In genomic region chr4:53193111-53193510, GRCh38 we compare ENCODE assay signal across 26 cellular contexts.
DNase-seq lines count a peak whose midpoint lies in the region; FAIRE-seq and TF ChIP-seq lines count a peak whose summit lies in the region.
"Had no signal": no experiment of that assay in that cellular context is flagged by ENCODE, and none has a peak within 500 bp of the region (broad histone marks: within the 10 kb centered on the region; RNA-seq: fewer than 3 reads in every experiment).

No MANE protein-coding gene starts in this region.

- H2AFZ ChIP-seq in osteoblast (ENCODE audit: low read length), result no peak overlapping the region

- H3K27ac ChIP-seq in osteoblast (ENCODE audit: low read depth, low read length), result peak overlapping the region; percentile 61
- H3K27ac ChIP-seq: SK-N-MC had no signal

- H4K20me1 ChIP-seq in osteoblast (ENCODE audit: insufficient read depth, low read length), result no peaks in the 10 kb centered on the region

- peaks cover 63% of the 10 kb centered on the region for H3K4me1 ChIP-seq in osteoblast (ENCODE audit: insufficient read depth, low read length)

- H3K9me3 ChIP-seq in osteoblast (ENCODE audit: low read depth, low read length), result no peaks in the 10 kb centered on the region
- H3K9me3 ChIP-seq: MG63 had no signal

- no peaks in the 10 kb centered on the region for H3K27me3 ChIP-seq in osteoblast (ENCODE audit: insufficient read depth, low read length)
- H3K27me3 ChIP-seq: MG63 had no signal

- H3K4me3 ChIP-seq in choroid plexus epithelial cell (ENCODE audit: low read depth, low read length) (no peak overlapping the region), osteoblast (ENCODE audit: insufficient read depth, low read length) (no peak overlapping the region)
- H3K4me3 ChIP-seq: MG63, SK-N-MC had no signal

- DNase-seq in D721Med (ENCODE audit: insufficient read length, low spot score) (no peak), NCI-H226 (peak; percentile 11), choroid plexus epithelial cell (ENCODE audit: low read depth) (peak; percentile 51), osteoblast (ENCODE audit: insufficient read length, low spot score, missing footprints) (no peak), NCI-H128 (lab: John Stamatoyannopoulos, UW; ENCODE audit: unreplicated experiment) (no peak), GF-D8 (lab: John Stamatoyannopoulos, UW) (no peak), NCI-H69 (lab: John Stamatoyannopoulos, UW) (no peak)
- DNase-seq in activated CD8-positive, alpha-beta memory T cell treated with anti-CD3 and anti-CD28 coated beads, Interleukin-2, amount 50 U/mL, for 48 hours, result no peak
- DNase-seq: C1 segment of cervical spinal cord; CD4-positive, alpha-beta memory T cell; COR-L47; DMS79; KBM-7; MG63; NCI-H1105 treated with DMSO at 0.1 percent for 48 hours; NCI-H1694; NCI-H2081; NCI-H2227 treated with DMSO at 0.1 percent for 48 hours; NCI-H510A; SIG-M5; SW 1271 had no signal

- TF ChIP-seq CTCF in D721Med (IDR thresholded peaks at IDR 0.05; ENCODE audit: insufficient read depth, missing control alignments) (no peak), choroid plexus epithelial cell (conservative IDR thresholded peaks at IDR 0.05; ENCODE audit: low read depth, low read length) (no peak), osteoblast (IDR thresholded peaks at IDR 0.05; ENCODE audit: extremely low read depth, low read depth, low read length) (no peak)

- FAIRE-seq in D721Med (lab: Jason Lieb, UNC), result peak; percentile 67
- FAIRE-seq: GM12892, H54, HTR-8/SVneo, RCC 7860 had no signal

- peaks cover 32% of the 10 kb centered on the region for H3K79me2 ChIP-seq in osteoblast (ENCODE audit: insufficient read depth, low read length)

- no peak overlapping the region for H3K4me2 ChIP-seq in osteoblast (ENCODE audit: insufficient read depth, low read length)

- H3K36me3 ChIP-seq in osteoblast (ENCODE audit: insufficient read depth, low read length), result no peaks in the 10 kb centered on the region

Comparison
In these comparisons a context has a peak if more than half of its experiments do, and no peak if none do; other contexts are left out.
1. DNase-seq: peak in NCI-H226 (single experiment) and choroid plexus epithelial cell (single experiment); none in D721Med (single experiment), osteoblast (single experiment), NCI-H128 (single experiment), activated CD8-positive, alpha-beta memory T cell treated with anti-CD3 and anti-CD28 coated beads, Interleukin-2, amount 50 U/mL, for 48 hours (single experiment), GF-D8 (single experiment) and NCI-H69 (single experiment).